Comparison of ENCODE assay signal across 17 cellular contexts in the genomic region with DNA sequence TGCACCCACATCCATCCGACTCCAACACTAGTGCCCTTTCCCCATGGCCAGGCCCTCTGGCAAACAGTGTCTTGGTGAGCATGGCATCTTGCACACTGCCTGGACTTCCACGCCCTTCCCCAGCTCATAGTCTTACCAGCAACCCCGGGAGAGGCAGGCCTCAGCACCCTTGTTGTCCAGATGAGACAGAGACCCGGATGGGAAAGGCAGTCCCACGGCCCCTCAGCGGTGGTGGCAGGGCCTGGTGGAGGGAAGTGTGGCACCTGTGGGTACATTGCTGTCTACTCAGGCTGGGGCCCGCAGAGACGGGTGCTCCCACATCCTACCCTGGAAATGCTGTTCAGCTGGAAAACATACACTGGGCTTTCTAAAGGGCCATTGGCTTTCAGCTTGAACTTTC. TPM values are rescaled to one million over a fixed set of nuclear protein-coding genes. Genes with fewer than 3 reads are reported as not detected.
DNase-seq lines count a peak whose midpoint lies in the region; ATAC-seq, FAIRE-seq and TF ChIP-seq lines count a peak whose summit lies in the region.
"Had no signal": no experiment of that assay in that cellular context is flagged by ENCODE, and none has a peak within 500 bp of the region (broad histone marks: within the 10 kb centered on the region; RNA-seq: fewer than 3 reads in every experiment).

No MANE protein-coding gene starts in this region.

- no peak for ATAC-seq in stimulated activated naive B cell treated with anti-CD40 and anti-IgM and Interleukin-4, amounts not matched to agents 10 μg/mL and 1 μg/mL and 100 μg/mL, for 72 hours (replicated peaks)
- no peak for ATAC-seq in HG03342 (IDR thresholded peaks at IDR 0.05; ENCODE audit: unreplicated experiment)

- no peaks in the 10 kb centered on the region for H3K36me3 ChIP-seq in H7 (replicated peaks; ENCODE audit: control insufficient read depth, insufficient read depth, low read length)
- H3K36me3 ChIP-seq in PC-9 (ENCODE audit: low read depth) = no peaks in the 10 kb centered on the region
- H3K36me3 ChIP-seq in kidney (ENCODE audit: control insufficient read depth in 1 of 2, insufficient read depth in 2 of 2, low read length in 2 of 2) = no peaks in the 10 kb centered on the region
- H3K36me3 ChIP-seq: SJCRH30 had no signal

- FAIRE-seq in kidney (lab: Jason Lieb, UNC) = no peak
- no peak for FAIRE-seq in HTR-8/SVneo (lab: Jason Lieb, UNC)
- FAIRE-seq: H54 had no signal

- no peaks in the 10 kb centered on the region for H3K36me3 Mint-ChIP-seq in stimulated activated naive B cell treated with anti-CD40 and anti-IgM and Interleukin-4, amounts not matched to agents 10 μg/mL and 1 μg/mL and 100 μg/mL, for 72 hours
- H3K36me3 Mint-ChIP-seq: CD4-positive, CD25-positive, alpha-beta regulatory T cell had no signal

- no peaks in the 10 kb centered on the region for H3K9me2 ChIP-seq in PC-9 (ENCODE audit: insufficient read depth)

- H3K4me2 ChIP-seq in PC-9 = peak overlapping the region; percentile 57

- no peaks in the 10 kb centered on the region for H3K9me3 Mint-ChIP-seq in stimulated activated naive B cell treated with anti-CD40 and anti-IgM and Interleukin-4, amounts not matched to agents 10 μg/mL and 1 μg/mL and 100 μg/mL, for 72 hours
- H3K9me3 Mint-ChIP-seq: CD4-positive, CD25-positive, alpha-beta regulatory T cell had no signal

- DNase-seq in H7 = peak; percentile 42
- DNase-seq in PC-9 = no peak
- DNase-seq in kidney = peak; percentile 40
- peak; percentile 66 for DNase-seq in posterior vena cava (ENCODE audit: low spot score)
- no peak for DNase-seq in HTR-8/SVneo (ENCODE audit: insufficient read length, low spot score)
- no peak for DNase-seq in stimulated activated naive B cell treated with anti-CD40 and anti-IgM and Interleukin-4, amounts not matched to agents 10 μg/mL and 1 μg/mL and 100 μg/mL, for 72 hours
- DNase-seq: Caco-2; CD4-positive, CD25-positive, alpha-beta regulatory T cell; DMS 273 treated with DMSO at 0.1 percent for 48 hours; KG1; NCI-H1092; NCI-H1436; NCI-H187 treated with DMSO at 0.1 percent for 48 hours; NCI-H446 treated with DMSO at 0.1 percent for 48 hours had no signal

- peaks cover 37% of the 10 kb centered on the region for H3F3A ChIP-seq in PC-9 (ENCODE audit: insufficient read depth, low read depth)

- H3K27ac ChIP-seq in PC-9 (no peak overlapping the region), kidney (ENCODE audit: low read depth in 2 of 2, low read length in 2 of 2) (no peak overlapping the region)
- H3K27ac ChIP-seq: SJCRH30 had no signal

- H3K4me3 ChIP-seq in H7 (ENCODE audit: insufficient read depth, low read depth, low read length) = no peak overlapping the region
- no peak overlapping the region for H3K4me3 ChIP-seq in PC-9
- H3K4me3 ChIP-seq in kidney (ENCODE audit: low read length in 2 of 2) = no peak overlapping the region
- H3K4me3 ChIP-seq: SJCRH30 had no signal

- H3K27me3 ChIP-seq in H7 (ENCODE audit: control insufficient read depth, insufficient read depth, low read length) (no peaks in the 10 kb centered on the region), PC-9 (ENCODE audit: insufficient read depth, low read depth) (no peaks in the 10 kb centered on the region)
- H3K27me3 ChIP-seq: SJCRH30 had no signal

- no peaks in the 10 kb centered on the region for H3K9me3 ChIP-seq in PC-9 (ENCODE audit: insufficient read depth, low read depth)
- no peaks in the 10 kb centered on the region for H3K9me3 ChIP-seq in kidney (ENCODE audit: control insufficient read depth in 1 of 2, low read length in 2 of 2)
- H3K9me3 ChIP-seq: Caco-2, SJCRH30 had no signal

- H3K27me3 Mint-ChIP-seq in stimulated activated naive B cell treated with anti-CD40 and anti-IgM and Interleukin-4, amounts not matched to agents 10 μg/mL and 1 μg/mL and 100 μg/mL, for 72 hours = no peaks in the 10 kb centered on the region
- H3K27me3 Mint-ChIP-seq: CD4-positive, CD25-positive, alpha-beta regulatory T cell had no signal

- H3K4me1 ChIP-seq in PC-9 (replicated peaks; ENCODE audit: insufficient read depth) (peaks cover 71% of the 10 kb centered on the region), kidney (ENCODE audit: control insufficient read depth in 1 of 2, insufficient read depth in 1 of 2, low read depth in 1 of 2, low read length in 2 of 2) (no peaks in the 10 kb centered on the region)

- intact Hi-C loops in PC-9 (cut with micrococcal nuclease; ENCODE audit: unreplicated experiment) (no loop called here), kidney (cut with DNase I) (no loop called here), posterior vena cava (cut with DNase I) (no loop called here)

- no peak overlapping the region for H3K9ac ChIP-seq in kidney (ENCODE audit: low read length in 2 of 2)

- no peaks in the 10 kb centered on the region for H3K79me2 ChIP-seq in PC-9 (ENCODE audit: low read depth)

- CTCF ChIA-PET in PC-9 (lab: Charles Lee) = no interaction called here

- no peak overlapping the region for H3K27ac Mint-ChIP-seq in stimulated activated naive B cell treated with anti-CD40 and anti-IgM and Interleukin-4, amounts not matched to agents 10 μg/mL and 1 μg/mL and 100 μg/mL, for 72 hours
- H3K27ac Mint-ChIP-seq: CD4-positive, CD25-positive, alpha-beta regulatory T cell had no signal

- POLR2A ChIA-PET in PC-9 (lab: Charles Lee; ENCODE audit: unreplicated experiment) = no interaction called here

- H3K4me1 Mint-ChIP-seq in stimulated activated naive B cell treated with anti-CD40 and anti-IgM and Interleukin-4, amounts not matched to agents 10 μg/mL and 1 μg/mL and 100 μg/mL, for 72 hours = no peaks in the 10 kb centered on the region
- H3K4me1 Mint-ChIP-seq: CD4-positive, CD25-positive, alpha-beta regulatory T cell had no signal

- H3K4me3 Mint-ChIP-seq in stimulated activated naive B cell treated with anti-CD40 and anti-IgM and Interleukin-4, amounts not matched to agents 10 μg/mL and 1 μg/mL and 100 μg/mL, for 72 hours = no peak overlapping the region
- H3K4me3 Mint-ChIP-seq: CD4-positive, CD25-positive, alpha-beta regulatory T cell had no signal

- H4K20me1 ChIP-seq in PC-9 (ENCODE audit: insufficient read depth) = no peaks in the 10 kb centered on the region

- H2AFZ ChIP-seq in PC-9 = no peak overlapping the region

- no TSS peak for BruUV-seq in PC-9 (replicated peaks; lab: Mats Ljungman, UMichigan)

- no peak for TF ChIP-seq CTCF in PC-9 (conservative IDR thresholded peaks at IDR 0.05)
- TF ChIP-seq CTCF in kidney (IDR thresholded peaks at IDR 0.05; ENCODE audit: borderline replicate concordance, extremely low read depth, insufficient read depth) = no peak

RNA-seq across cellular contexts. Expression of a gene that starts 28.4 kb away (rescaled TPM):
- 11.7 and 14.7 TPM in 2 replicates for total RNA-seq in H7 (2014; rRNA removed; shearing (Covaris generic))
- total RNA-seq in PC-9 (2021) (18.4 and 24.3 TPM in 2 replicates), kidney (28.3 TPM), posterior vena cava (10 to 100 TPM; 12.9 to 15.3 TPM)
- polyA plus RNA-seq in kidney (ENCODE audit: insufficient read depth, low read depth, low replicate concordance) = 43.7 TPM

RNA-seq across cellular contexts. Expression of a gene that starts 40.4 kb away (rescaled TPM):
- total RNA-seq in H7 (2014; rRNA removed; shearing (Covaris generic)) = 27.4 and 30.9 TPM in 2 replicates
- total RNA-seq in PC-9 (2021) (0.57 and 1.8 TPM in 2 replicates), kidney (43.4 TPM), posterior vena cava (100 to 1,000 TPM; 283 to 585 TPM)
- 3.2 TPM for polyA plus RNA-seq in kidney (ENCODE audit: insufficient read depth, low read depth, low replicate concordance)
- total RNA-seq: CD4-positive, CD25-positive, alpha-beta regulatory T cell; SJCRH30 had no signal
- polyA plus RNA-seq: CD4-positive, CD25-positive, alpha-beta regulatory T cell had no signal

Comparison
In these comparisons a context has a peak if more than half of its experiments do, and no peak if none do; other contexts are left out.
1. DNase-seq: peak in H7 (single experiment), kidney (single experiment) and posterior vena cava (single experiment); none in PC-9 (0 of 2), HTR-8/SVneo (single experiment) and stimulated activated naive B cell treated with anti-CD40 and anti-IgM and Interleukin-4, amounts not matched to agents 10 μg/mL and 1 μg/mL and 100 μg/mL, for 72 hours (single experiment).
2. RNA of a gene that starts 40.4 kb away (total RNA-seq): 283 to 585 TPM in posterior vena cava, 43.4 TPM in kidney (single experiment) and 27.4 to 30.9 TPM in H7; 0.57 to 1.8 TPM in PC-9; every median in the first group is over 10 times any median in the second.